ENCODE assay signal across 2 cellular contexts in the genomic region with DNA sequence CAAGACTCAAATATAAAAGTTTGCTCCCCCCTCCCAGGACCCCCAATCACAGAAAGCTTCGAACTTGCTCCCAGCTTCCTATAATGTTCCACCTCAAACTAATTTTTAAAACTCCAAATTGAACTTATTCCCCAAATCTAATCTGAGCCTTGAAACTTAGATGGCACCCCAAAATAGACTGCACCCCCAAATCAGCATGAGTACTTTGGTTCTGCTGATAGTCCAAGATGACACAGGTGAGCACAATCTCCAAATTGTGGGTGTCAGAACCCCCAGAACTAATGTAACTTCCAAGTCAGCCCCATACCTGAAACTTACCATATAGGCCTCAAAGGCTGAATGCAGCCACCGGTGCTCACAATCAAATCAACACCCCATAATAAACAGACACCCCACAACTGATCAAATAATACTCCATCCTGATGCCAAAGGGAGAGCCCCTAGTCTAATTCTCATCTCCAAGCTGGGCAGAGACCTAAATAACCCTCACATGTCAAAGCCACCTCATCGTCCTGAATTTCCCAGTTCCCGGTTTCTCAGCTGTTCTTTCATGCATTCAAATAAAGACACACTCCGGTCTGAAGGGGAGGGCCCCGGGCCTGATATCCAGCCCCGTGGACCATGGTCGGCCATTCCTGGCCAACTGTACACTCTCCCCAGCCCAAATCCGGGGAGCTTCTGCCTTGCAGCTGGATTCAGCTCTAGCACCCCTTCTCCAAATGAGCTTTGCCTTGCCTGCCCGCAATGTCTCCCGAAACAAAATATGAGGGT.
TF ChIP-seq lines count a peak whose summit lies in the region.

No MANE protein-coding gene starts in this region.

TF ChIP-seq in SK-N-SH, 30 proteins besides CTCF, POLR2A, EP300 and RAD21 (continued from another document):
- TF ChIP-seq YY1 (IDR thresholded peaks at IDR 0.05; ENCODE audit: low read depth) (no peak), EZH2phosphoT487 (IDR thresholded peaks at IDR 0.05; ENCODE audit: borderline replicate concordance, low read depth) (no peak), TCF12 (IDR thresholded peaks at IDR 0.05) (no peak), SMC3 (IDR thresholded peaks at IDR 0.05; ENCODE audit: low read depth, low read length) (no peak), FOSL2 (IDR thresholded peaks at IDR 0.05; ENCODE audit: borderline replicate concordance, low read depth) (no peak)
- TF ChIP-seq, protein P1, sequence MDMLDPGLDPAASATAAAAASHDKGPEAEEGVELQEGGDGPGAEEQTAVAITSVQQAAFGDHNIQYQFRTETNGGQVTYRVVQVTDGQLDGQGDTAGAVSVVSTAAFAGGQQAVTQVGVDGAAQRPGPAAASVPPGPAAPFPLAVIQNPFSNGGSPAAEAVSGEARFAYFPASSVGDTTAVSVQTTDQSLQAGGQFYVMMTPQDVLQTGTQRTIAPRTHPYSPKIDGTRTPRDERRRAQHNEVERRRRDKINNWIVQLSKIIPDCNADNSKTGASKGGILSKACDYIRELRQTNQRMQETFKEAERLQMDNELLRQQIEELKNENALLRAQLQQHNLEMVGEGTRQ (IDR thresholded peaks at IDR 0.05; ENCODE audit: borderline replicate concordance, low read depth, low read length): no peak
- TF ChIP-seq, protein P2, sequence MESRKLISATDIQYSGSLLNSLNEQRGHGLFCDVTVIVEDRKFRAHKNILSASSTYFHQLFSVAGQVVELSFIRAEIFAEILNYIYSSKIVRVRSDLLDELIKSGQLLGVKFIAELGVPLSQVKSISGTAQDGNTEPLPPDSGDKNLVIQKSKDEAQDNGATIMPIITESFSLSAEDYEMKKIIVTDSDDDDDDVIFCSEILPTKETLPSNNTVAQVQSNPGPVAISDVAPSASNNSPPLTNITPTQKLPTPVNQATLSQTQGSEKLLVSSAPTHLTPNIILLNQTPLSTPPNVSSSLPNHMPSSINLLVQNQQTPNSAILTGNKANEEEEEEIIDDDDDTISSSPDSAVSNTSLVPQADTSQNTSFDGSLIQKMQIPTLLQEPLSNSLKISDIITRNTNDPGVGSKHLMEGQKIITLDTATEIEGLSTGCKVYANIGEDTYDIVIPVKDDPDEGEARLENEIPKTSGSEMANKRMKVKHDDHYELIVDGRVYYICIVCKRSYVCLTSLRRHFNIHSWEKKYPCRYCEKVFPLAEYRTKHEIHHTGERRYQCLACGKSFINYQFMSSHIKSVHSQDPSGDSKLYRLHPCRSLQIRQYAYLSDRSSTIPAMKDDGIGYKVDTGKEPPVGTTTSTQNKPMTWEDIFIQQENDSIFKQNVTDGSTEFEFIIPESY (IDR thresholded peaks at IDR 0.05; ENCODE audit: borderline replicate concordance, low read depth): no peak
- TF ChIP-seq, protein P3, sequence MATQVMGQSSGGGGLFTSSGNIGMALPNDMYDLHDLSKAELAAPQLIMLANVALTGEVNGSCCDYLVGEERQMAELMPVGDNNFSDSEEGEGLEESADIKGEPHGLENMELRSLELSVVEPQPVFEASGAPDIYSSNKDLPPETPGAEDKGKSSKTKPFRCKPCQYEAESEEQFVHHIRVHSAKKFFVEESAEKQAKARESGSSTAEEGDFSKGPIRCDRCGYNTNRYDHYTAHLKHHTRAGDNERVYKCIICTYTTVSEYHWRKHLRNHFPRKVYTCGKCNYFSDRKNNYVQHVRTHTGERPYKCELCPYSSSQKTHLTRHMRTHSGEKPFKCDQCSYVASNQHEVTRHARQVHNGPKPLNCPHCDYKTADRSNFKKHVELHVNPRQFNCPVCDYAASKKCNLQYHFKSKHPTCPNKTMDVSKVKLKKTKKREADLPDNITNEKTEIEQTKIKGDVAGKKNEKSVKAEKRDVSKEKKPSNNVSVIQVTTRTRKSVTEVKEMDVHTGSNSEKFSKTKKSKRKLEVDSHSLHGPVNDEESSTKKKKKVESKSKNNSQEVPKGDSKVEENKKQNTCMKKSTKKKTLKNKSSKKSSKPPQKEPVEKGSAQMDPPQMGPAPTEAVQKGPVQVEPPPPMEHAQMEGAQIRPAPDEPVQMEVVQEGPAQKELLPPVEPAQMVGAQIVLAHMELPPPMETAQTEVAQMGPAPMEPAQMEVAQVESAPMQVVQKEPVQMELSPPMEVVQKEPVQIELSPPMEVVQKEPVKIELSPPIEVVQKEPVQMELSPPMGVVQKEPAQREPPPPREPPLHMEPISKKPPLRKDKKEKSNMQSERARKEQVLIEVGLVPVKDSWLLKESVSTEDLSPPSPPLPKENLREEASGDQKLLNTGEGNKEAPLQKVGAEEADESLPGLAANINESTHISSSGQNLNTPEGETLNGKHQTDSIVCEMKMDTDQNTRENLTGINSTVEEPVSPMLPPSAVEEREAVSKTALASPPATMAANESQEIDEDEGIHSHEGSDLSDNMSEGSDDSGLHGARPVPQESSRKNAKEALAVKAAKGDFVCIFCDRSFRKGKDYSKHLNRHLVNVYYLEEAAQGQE (IDR thresholded peaks at IDR 0.05; ENCODE audit: low read depth, low read length): no peak

TF ChIP-seq in SK-N-SH treated with all-trans-retinoic acid at 6 μM for 48 hours, 23 proteins besides CTCF, POLR2A, EP300 and RAD21 (continued from another document):
- TF ChIP-seq, protein P4, sequence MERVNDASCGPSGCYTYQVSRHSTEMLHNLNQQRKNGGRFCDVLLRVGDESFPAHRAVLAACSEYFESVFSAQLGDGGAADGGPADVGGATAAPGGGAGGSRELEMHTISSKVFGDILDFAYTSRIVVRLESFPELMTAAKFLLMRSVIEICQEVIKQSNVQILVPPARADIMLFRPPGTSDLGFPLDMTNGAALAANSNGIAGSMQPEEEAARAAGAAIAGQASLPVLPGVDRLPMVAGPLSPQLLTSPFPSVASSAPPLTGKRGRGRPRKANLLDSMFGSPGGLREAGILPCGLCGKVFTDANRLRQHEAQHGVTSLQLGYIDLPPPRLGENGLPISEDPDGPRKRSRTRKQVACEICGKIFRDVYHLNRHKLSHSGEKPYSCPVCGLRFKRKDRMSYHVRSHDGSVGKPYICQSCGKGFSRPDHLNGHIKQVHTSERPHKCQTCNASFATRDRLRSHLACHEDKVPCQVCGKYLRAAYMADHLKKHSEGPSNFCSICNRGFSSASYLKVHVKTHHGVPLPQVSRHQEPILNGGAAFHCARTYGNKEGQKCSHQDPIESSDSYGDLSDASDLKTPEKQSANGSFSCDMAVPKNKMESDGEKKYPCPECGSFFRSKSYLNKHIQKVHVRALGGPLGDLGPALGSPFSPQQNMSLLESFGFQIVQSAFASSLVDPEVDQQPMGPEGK (CRISPR knock-in tag; IDR thresholded peaks at IDR 0.05; ENCODE audit: borderline replicate concordance): no peak
TF ChIP-seq in SK-N-SH treated with all-trans-retinoic acid at 6 μM for 48 hours: peak in this region for 0.
